In genomic region chr2:26723475-26723874, GRCh38 we compare ENCODE assay signal across 2 cellular contexts.
TF ChIP-seq lines count a peak whose summit lies in the region.

No MANE protein-coding gene starts in this region.

TF ChIP-seq in HepG2, 621 proteins besides CTCF, POLR2A, EP300 and RAD21:
- TF ChIP-seq ZNF768 (CRISPR knock-in tag; IDR thresholded peaks at IDR 0.05), result peak; percentile 91
- 0 out of 2 replicates have a peak, but pooled peaks have one; percentile 11 for TF ChIP-seq KDM1A (CRISPR knock-in tag; IDR thresholded peaks at IDR 0.05)
- no peak for TF ChIP-seq SATB2 (CRISPR knock-in tag; IDR thresholded peaks at IDR 0.05)
- TF ChIP-seq, protein P1, sequence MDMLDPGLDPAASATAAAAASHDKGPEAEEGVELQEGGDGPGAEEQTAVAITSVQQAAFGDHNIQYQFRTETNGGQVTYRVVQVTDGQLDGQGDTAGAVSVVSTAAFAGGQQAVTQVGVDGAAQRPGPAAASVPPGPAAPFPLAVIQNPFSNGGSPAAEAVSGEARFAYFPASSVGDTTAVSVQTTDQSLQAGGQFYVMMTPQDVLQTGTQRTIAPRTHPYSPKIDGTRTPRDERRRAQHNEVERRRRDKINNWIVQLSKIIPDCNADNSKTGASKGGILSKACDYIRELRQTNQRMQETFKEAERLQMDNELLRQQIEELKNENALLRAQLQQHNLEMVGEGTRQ (IDR thresholded peaks at IDR 0.05; ENCODE audit: low read depth, low read length), result 0 out of 2 replicates have a peak, but pooled peaks have one; percentile 1
- TF ChIP-seq, protein P1 (CRISPR knock-in tag; IDR thresholded peaks at IDR 0.05; ENCODE audit: borderline replicate concordance), result no peak
- peak; percentile 39; the same call in 1 of the 2 replicates for TF ChIP-seq ZMYM3 (CRISPR knock-in tag; IDR thresholded peaks at IDR 0.05)

TF ChIP-seq in GM12891, 5 proteins besides CTCF, POLR2A, EP300 and RAD21:
- TF ChIP-seq POLR2AphosphoS5 (IDR thresholded peaks at IDR 0.05; ENCODE audit: low read depth, low read length) (no peak), PAX5 (IDR thresholded peaks at IDR 0.05; ENCODE audit: insufficient read depth, low read length, severe bottlenecking) (no peak)
TF ChIP-seq in GM12891: peak in this region for 0.
